Comparison of ENCODE assay signal across 22 cellular contexts in genomic region chr14:102616318-102616717, GRCh38. TPM values are rescaled to one million over a fixed set of nuclear protein-coding genes. Genes with fewer than 3 reads are reported as not detected.
DNase-seq lines count a peak whose midpoint lies in the region; ATAC-seq, FAIRE-seq and TF ChIP-seq lines count a peak whose summit lies in the region.
"Had no signal": no experiment of that assay in that cellular context is flagged by ENCODE, and none has a peak within 500 bp of the region (broad histone marks: within the 10 kb centered on the region; RNA-seq: fewer than 3 reads in every experiment).

No MANE protein-coding gene starts in this region.

- peaks cover 6% of the 10 kb centered on the region for H3K36me3 Mint-ChIP-seq in memory B cell

- WGBS in A549 (ENCODE audit: missing lambda C conversion rate) = 89% methylated on average over 2 of the region's 2 CpGs
- 85 to 93% methylated on average over 2 of the region's 2 CpGs for WGBS in sigmoid colon, 2 donors

- TF ChIP-seq RAD21 in A549 (conservative IDR thresholded peaks at IDR 0.05 in 1 of 2, IDR thresholded peaks at IDR 0.05 in 1 of 2) = no peak

- H3K4me1 ChIP-seq in A549 = peaks cover 14% of the 10 kb centered on the region
- H3K4me1 ChIP-seq in HEK293 (ENCODE audit: control insufficient read depth, insufficient read depth, low read length) = no peaks in the 10 kb centered on the region
- peaks cover 0 to 28% (median 15%) of the 10 kb centered on the region in 4 donors for H3K4me1 ChIP-seq in sigmoid colon
- H3K4me1 ChIP-seq: SJCRH30 had no signal

- no peak overlapping the region for H3K4me3 Mint-ChIP-seq in memory B cell
- H3K4me3 Mint-ChIP-seq: CD4-positive, alpha-beta T cell had no signal

- H3K9me3 ChIP-seq in A549 (no peaks in the 10 kb centered on the region), HEK293 (ENCODE audit: control insufficient read depth, insufficient read depth, low read depth, low read length) (no peaks in the 10 kb centered on the region), sigmoid colon (no peaks in the 10 kb centered on the region)
- H3K9me3 ChIP-seq: Peyer's patch, SJCRH30 had no signal

- POLR2A ChIA-PET in A549 (lab: Yijun Ruan, JAX) = no interaction called here
- POLR2A ChIA-PET in HEK293 (lab: Yijun Ruan, JAX) = no interaction called here

- TF ChIP-seq CTCF in A549 (IDR thresholded peaks at IDR 0.05) (no peak), HEK293 (tag by site-specific recombination; IDR thresholded peaks at IDR 0.05) (no peak), epithelial cell of esophagus (IDR thresholded peaks at IDR 0.05; ENCODE audit: insufficient read depth, low read depth, low read length, missing control alignments) (no peak), sigmoid colon (IDR thresholded peaks at IDR 0.05) (no peak)

- H3K27me3 Mint-ChIP-seq in memory B cell = no peaks in the 10 kb centered on the region
- H3K27me3 Mint-ChIP-seq: CD4-positive, alpha-beta T cell had no signal

- peaks cover 30% of the 10 kb centered on the region for H3K4me1 Mint-ChIP-seq in memory B cell

- no peaks in the 10 kb centered on the region; a peak in 1 of 3 replicates for H3K36me3 ChIP-seq in HEK293 (ENCODE audit: control insufficient read depth in 2 of 2, insufficient read depth in 1 of 2, low read length in 2 of 2)
- no peaks in the 10 kb centered on the region for H3K36me3 ChIP-seq in sigmoid colon
- H3K36me3 ChIP-seq: Peyer's patch had no signal

- DNase-seq in A549 (ENCODE audit: low read depth in 1 of 2, low spot score in 1 of 2) (peak in 1 of 2 experiments; percentile 11), epithelial cell of esophagus (ENCODE audit: low read depth) (peak; percentile 31), memory B cell (ENCODE audit: low spot score in 2 of 2) (no peak), sigmoid colon (no peak), C1 segment of cervical spinal cord (lab: John Stamatoyannopoulos, UW) (no peak)
- no peak for DNase-seq in central memory CD4-positive, alpha-beta T cell
- DNase-seq in activated CD4-positive, alpha-beta T cell treated with anti-CD3 and anti-CD28 coated beads for 48 hours = no peak
- DNase-seq: 8988T; AML-193; CD4-positive, alpha-beta T cell; COR-L47; DMS79; MM.1S; NCI-H1048; NCI-H1417 treated with DMSO at 0.1 percent for 48 hours; NCI-H187 treated with DMSO at 0.1 percent for 48 hours; NCI-H748 treated with DMSO at 0.1 percent for 48 hours; Peyer's patch; SJCRH30 had no signal

- H3K4me3 ChIP-seq in A549 = no peak overlapping the region
- no peak overlapping the region for H3K4me3 ChIP-seq in HEK293 (ENCODE audit: low read depth, low read length)
- H3K4me3 ChIP-seq in epithelial cell of esophagus (ENCODE audit: low read length) = no peak overlapping the region
- no peak overlapping the region for H3K4me3 ChIP-seq in sigmoid colon
- H3K4me3 ChIP-seq: Peyer's patch, SJCRH30 had no signal

- peak overlapping the region; percentile 24; the same call in 2 of the 3 replicates for H3K4me2 ChIP-seq in A549

- intact Hi-C loops in sigmoid colon (cut with DNase I) = no loop called here

- CTCF ChIA-PET in A549 (lab: Yijun Ruan, JAX) = interaction anchor here (1.6 to 2.9 kb wide), 3 partner anchors 11 to 78 kb away, joined by 6 to 14 read pairs (median 7); no protein-coding TSS in a partner anchor
- CTCF ChIA-PET in HEK293 (lab: Yijun Ruan, JAX) = interaction anchor here (0.7 to 1.0 kb wide), 2 partner anchors 93 to 714 kb away, joined by 3 to 4 read pairs; no protein-coding TSS in a partner anchor

- H3K27ac ChIP-seq in A549 (peak overlapping the region in 1 of 2 experiments; percentile 43; a peak in 1 of 6 replicates), HEK293 (ENCODE audit: extremely low read depth, low read depth, low read length) (no peak overlapping the region), sigmoid colon (peak overlapping the region in 2 of 4 donors; percentile 19 to 39)
- H3K27ac ChIP-seq: Peyer's patch, SJCRH30 had no signal

- no peaks in the 10 kb centered on the region for H3K9me3 Mint-ChIP-seq in memory B cell
- H3K9me3 Mint-ChIP-seq: CD4-positive, alpha-beta T cell had no signal

- TF ChIP-seq POLR2A in A549 (IDR thresholded peaks at IDR 0.05; ENCODE audit: low read length) (no peak), sigmoid colon (IDR thresholded peaks at IDR 0.05) (no peak)

- ATAC-seq in A549 (peak in 1 of 2 experiments; percentile 33; a peak in 2 of 6 replicates), memory B cell (ENCODE audit: low read depth) (no peak)
- ATAC-seq: HCT116 had no signal

- FAIRE-seq in A549 (lab: Jason Lieb, UNC) = no peak
- FAIRE-seq: H1 had no signal

- H3K27ac Mint-ChIP-seq in memory B cell = peak overlapping the region; percentile 65
- H3K27ac Mint-ChIP-seq: CD4-positive, alpha-beta T cell had no signal

- TF ChIP-seq EP300 in A549 (IDR thresholded peaks at IDR 0.05) (no peak), sigmoid colon (IDR thresholded peaks at IDR 0.05) (no peak)

- no peaks in the 10 kb centered on the region for H3K27me3 ChIP-seq in sigmoid colon
- H3K27me3 ChIP-seq: Peyer's patch, SJCRH30 had no signal

TF ChIP-seq in A549, 52 proteins besides CTCF, POLR2A, EP300 and RAD21:
- no peak for TF ChIP-seq FOSL2 (IDR thresholded peaks at IDR 0.05)
- peak; percentile 39 for TF ChIP-seq FOSL2 (CRISPR knock-in tag; IDR thresholded peaks at IDR 0.05)
- TF ChIP-seq, protein P1, sequence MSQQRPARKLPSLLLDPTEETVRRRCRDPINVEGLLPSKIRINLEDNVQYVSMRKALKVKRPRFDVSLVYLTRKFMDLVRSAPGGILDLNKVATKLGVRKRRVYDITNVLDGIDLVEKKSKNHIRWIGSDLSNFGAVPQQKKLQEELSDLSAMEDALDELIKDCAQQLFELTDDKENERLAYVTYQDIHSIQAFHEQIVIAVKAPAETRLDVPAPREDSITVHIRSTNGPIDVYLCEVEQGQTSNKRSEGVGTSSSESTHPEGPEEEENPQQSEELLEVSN (IDR thresholded peaks at IDR 0.05; ENCODE audit: borderline replicate concordance, low read depth) = no peak

TF ChIP-seq in HEK293, 187 proteins besides CTCF, POLR2A, EP300 and RAD21:
- TF ChIP-seq, protein P2, sequence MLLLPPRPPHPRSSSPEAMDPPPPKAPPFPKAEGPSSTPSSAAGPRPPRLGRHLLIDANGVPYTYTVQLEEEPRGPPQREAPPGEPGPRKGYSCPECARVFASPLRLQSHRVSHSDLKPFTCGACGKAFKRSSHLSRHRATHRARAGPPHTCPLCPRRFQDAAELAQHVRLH (tag by site-specific recombination; IDR thresholded peaks at IDR 0.05) = 0 out of 2 replicates have a peak, but pooled peaks have one; percentile 52
- TF ChIP-seq ZNF121 (tag by site-specific recombination; IDR thresholded peaks at IDR 0.05) (peak; percentile 94), INSM2 (tag by site-specific recombination; IDR thresholded peaks at IDR 0.05) (no peak)

RNA-seq across cellular contexts. Expression of gene RCOR1, which starts 23.9 kb away (rescaled TPM):
- 24.7 and 25.5 TPM in 2 replicates for polyA plus RNA-seq in A549 (2011; rRNA removed)
- polyA plus RNA-seq in A549 (2012; cell fraction: cytosol; rRNA removed) = 8.3 and 10.0 TPM in 2 replicates
- polyA plus RNA-seq in A549 (2012; cell fraction: nucleus; rRNA removed) = 8.0 and 10.3 TPM in 2 replicates
- polyA plus RNA-seq in A549 (2017; fragmentation: RNase III; extraction: RNeasy Plus Mini Kit Qiagen cat#74134 plus additional on column Dnase treatment) = 16.4 to 17.7 TPM (median 17.1 TPM) in 3 replicates
- 22.7 and 24.3 TPM in 2 replicates for polyA minus RNA-seq in A549 (2011; rRNA and poly(A)+ RNA removed)
- total RNA-seq in sigmoid colon = 10 to 100 TPM in 3 of 4 donors, 1 to 10 TPM in 1; 8.9 to 11.9 (median 11.8) TPM
- polyA plus RNA-seq in sigmoid colon = 10 to 100 TPM in 2 of 3 donors, 1 to 10 TPM in 1; 7.2 to 12.5 (median 10.6) TPM
